In the genomic region with DNA sequence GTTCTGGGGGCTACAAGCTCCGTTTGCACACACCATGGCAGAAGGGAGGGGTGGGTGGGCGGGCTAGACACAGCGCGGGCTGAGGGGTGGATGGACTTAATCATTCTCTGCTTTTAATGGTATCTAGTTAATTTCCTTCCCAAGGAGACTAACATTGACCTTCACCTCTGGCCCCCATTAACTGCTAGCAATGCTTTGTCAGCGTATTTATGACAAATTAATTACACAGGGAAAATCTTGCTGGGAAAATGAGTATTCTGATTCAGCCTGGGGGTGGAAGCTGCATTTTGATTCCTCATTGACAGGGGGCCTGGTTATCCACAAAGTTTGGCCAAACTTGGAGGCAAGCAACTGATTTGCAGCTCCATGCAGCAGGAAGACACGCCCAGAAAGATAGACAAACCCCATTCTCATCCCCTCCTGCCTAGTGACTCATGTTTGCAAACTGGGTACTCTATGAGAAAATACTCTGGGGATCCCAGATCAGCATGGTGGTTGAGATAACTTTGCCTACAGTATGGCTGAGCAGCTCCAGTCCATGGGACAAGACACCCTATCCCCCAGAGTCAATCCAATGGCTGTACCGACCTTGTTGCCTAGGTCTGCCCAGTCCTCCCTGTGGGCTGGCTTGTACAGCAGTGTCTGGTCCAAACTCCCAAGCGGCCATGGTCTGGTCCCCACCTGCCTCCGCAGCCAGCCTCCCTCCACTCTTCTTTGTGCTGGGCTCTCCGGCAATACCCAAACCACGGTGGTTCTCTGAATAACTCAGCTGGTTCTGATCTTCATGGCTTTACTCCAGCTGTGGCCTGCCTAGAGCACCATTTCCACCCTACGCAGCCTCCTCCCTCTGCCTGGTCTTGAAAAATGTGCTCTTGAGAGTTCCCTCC, we compare ENCODE assay signal across 20 cellular contexts. TPM values are rescaled to one million over a fixed set of nuclear protein-coding genes. Genes with fewer than 3 reads are reported as not detected.
DNase-seq lines count a peak whose midpoint lies in the region; ATAC-seq, FAIRE-seq and TF ChIP-seq lines count a peak whose summit lies in the region.
"Had no signal": no experiment of that assay in that cellular context is flagged by ENCODE, and none has a peak within 500 bp of the region (broad histone marks: within the 10 kb centered on the region; RNA-seq: fewer than 3 reads in every experiment).

No MANE protein-coding gene starts in this region.

- FAIRE-seq in kidney (lab: Jason Lieb, UNC) = no peak
- FAIRE-seq in D721Med (lab: Jason Lieb, UNC) = no peak

- H3K14ac ChIP-seq in H9 (ENCODE audit: insufficient read depth, low read length) = no peak overlapping the region; the same call in 1 of the 2 replicates

- no CpG with 5 or more reads among the region's 12 CpGs for whole genome bisulfite sequencing in H9 (ENCODE audit: extremely low coverage, insufficient read length, low lambda C conversion rate)
- 88% methylated on average over 11 of the region's 12 CpGs for WGBS in esophagus muscularis mucosa

- no peaks in the 10 kb centered on the region; a peak in 1 of 5 replicates for H3K9me3 Mint-ChIP-seq in H9
- H3K9me3 Mint-ChIP-seq: dendritic cell treated with granulocyte-macrophage colony-stimulating factor and Interleukin-4, amounts not matched to agents 40 ng/mL and 50 ng/mL, for 4 days had no signal

- H3K79me2 ChIP-seq in H9 (ENCODE audit: insufficient read depth, low read length) = no peaks in the 10 kb centered on the region

- H3T11ph ChIP-seq in H9 (ENCODE audit: low read length) = no peak overlapping the region

- no peaks in the 10 kb centered on the region for H3K23me2 ChIP-seq in H9 (ENCODE audit: insufficient read length, low read depth, low read length, poor library complexity, severe bottlenecking)

- no peaks in the 10 kb centered on the region for H3K27me3 ChIP-seq in H7 (ENCODE audit: control insufficient read depth, insufficient read depth, low read length)
- no peaks in the 10 kb centered on the region for H3K27me3 ChIP-seq in H9 (ENCODE audit: insufficient read depth, low read length)
- peaks cover 0 to 17% (median 0%) of the 10 kb centered on the region in 4 donors for H3K27me3 ChIP-seq in esophagus muscularis mucosa
- H3K27me3 ChIP-seq: right atrium auricular region, testis had no signal

- H3K36me3 Mint-ChIP-seq in H9 (ENCODE audit: insufficient read depth in 1 of 3, low read depth in 3 of 3) = no peaks in the 10 kb centered on the region; a peak in 2 of 7 replicates

- H3K18ac ChIP-seq in H9 (ENCODE audit: insufficient read length, low read depth, low read length) = no peak overlapping the region

- H3K36me3 ChIP-seq in kidney (ENCODE audit: control insufficient read depth in 1 of 2, insufficient read depth in 2 of 2, low read length in 2 of 2) = no peaks in the 10 kb centered on the region
- H3K36me3 ChIP-seq in H7 (replicated peaks; ENCODE audit: control insufficient read depth, insufficient read depth, low read length) = no peaks in the 10 kb centered on the region
- no peaks in the 10 kb centered on the region for H3K36me3 ChIP-seq in esophagus muscularis mucosa
- H3K36me3 ChIP-seq: heart right ventricle, right atrium auricular region had no signal

- no peak overlapping the region for H3K56ac ChIP-seq in H9 (ENCODE audit: insufficient read length, low read depth, low read length)

- intact Hi-C loops in kidney (cut with DNase I) = no loop called here
- intact Hi-C loops in esophagus muscularis mucosa (cut with DNase I) = loop anchor here (5.0 kb wide), 1 partner anchor 592 kb away; no protein-coding TSS in a partner anchor

- no peaks in the 10 kb centered on the region for H3K79me1 ChIP-seq in H9 (ENCODE audit: insufficient read depth, low read depth, low read length, poor library complexity, severe bottlenecking)

- H3K9ac ChIP-seq in kidney (ENCODE audit: low read length in 2 of 2) = no peak overlapping the region
- H3K9ac ChIP-seq in H9 (ENCODE audit: extremely low read depth, insufficient read length, low read length) = no peak overlapping the region

- no peak overlapping the region for H3K4me2 ChIP-seq in H9 (ENCODE audit: insufficient read depth, insufficient read length, low read length)

- H2BK20ac ChIP-seq in H9 (ENCODE audit: low read depth, low read length, poor library complexity, severe bottlenecking) = no peak overlapping the region

- H3K27ac Mint-ChIP-seq in H9 = no peak overlapping the region
- H3K27ac Mint-ChIP-seq: dendritic cell treated with granulocyte-macrophage colony-stimulating factor and Interleukin-4, amounts not matched to agents 40 ng/mL and 50 ng/mL, for 4 days had no signal

- no peak overlapping the region for H4K5ac ChIP-seq in H9 (ENCODE audit: insufficient read length, low read depth, low read length)

- no peaks in the 10 kb centered on the region for H3K9me3 ChIP-seq in kidney (ENCODE audit: control insufficient read depth in 1 of 2, low read length in 2 of 2)
- H3K9me3 ChIP-seq in H9 (ENCODE audit: control insufficient read depth, low read depth, low read length) = no peaks in the 10 kb centered on the region
- H3K9me3 ChIP-seq in esophagus muscularis mucosa = no peaks in the 10 kb centered on the region
- H3K9me3 ChIP-seq: heart right ventricle, neutrophil, right atrium auricular region, testis had no signal

- H2BK15ac ChIP-seq in H9 (ENCODE audit: low read depth, low read length) = no peak overlapping the region

- no peak overlapping the region for H3K4me3 Mint-ChIP-seq in H9
- H3K4me3 Mint-ChIP-seq: dendritic cell treated with granulocyte-macrophage colony-stimulating factor and Interleukin-4, amounts not matched to agents 40 ng/mL and 50 ng/mL, for 4 days had no signal

- H3K27ac ChIP-seq in RWPE1 = no peak overlapping the region
- H3K27ac ChIP-seq in kidney (ENCODE audit: low read depth in 2 of 2, low read length in 2 of 2) = no peak overlapping the region
- no peak overlapping the region for H3K27ac ChIP-seq in H9 (ENCODE audit: insufficient read length, low read depth, low read length)
- no peak overlapping the region for H3K27ac ChIP-seq in esophagus muscularis mucosa (replicated peaks in 1 of 4)
- H3K27ac ChIP-seq: heart right ventricle, neutrophil, right atrium auricular region, testis had no signal

- H4K91ac ChIP-seq in H9 (ENCODE audit: insufficient read length, low read depth, low read length) = no peak overlapping the region

- peaks cover 8 to 12% of the 10 kb centered on the region in 2 experiments for H3K4me1 Mint-ChIP-seq in H9

- H4K8ac ChIP-seq in H9 (replicated peaks; ENCODE audit: insufficient read length, low read depth, low read length) = no peak overlapping the region

- H2BK5ac ChIP-seq in H9 (ENCODE audit: insufficient read length, low read length) = no peak overlapping the region

- H2AK5ac ChIP-seq in H9 (ENCODE audit: insufficient read length, low read length) = no peak overlapping the region

- no peak overlapping the region for H3K4me3 ChIP-seq in kidney (ENCODE audit: low read length in 2 of 2)
- no peak overlapping the region for H3K4me3 ChIP-seq in H7 (ENCODE audit: insufficient read depth, low read depth, low read length)
- no peak overlapping the region for H3K4me3 ChIP-seq in esophagus muscularis mucosa
- H3K4me3 ChIP-seq: heart right ventricle, right atrium auricular region, testis had no signal

- H3K27me3 Mint-ChIP-seq in H9 (ENCODE audit: low read depth) = peaks cover 5% of the 10 kb centered on the region; the same call in 1 of the 2 replicates

- DNase-seq in EL = peak; percentile 13
- peak; percentile 76 for DNase-seq in RWPE1 (ENCODE audit: low spot score)
- peak; percentile 52 for DNase-seq in kidney
- DNase-seq in H7 = no peak
- no peak for DNase-seq in H9
- DNase-seq in esophagus muscularis mucosa (ENCODE audit: extremely low spot score) = no peak
- DNase-seq in D721Med (ENCODE audit: insufficient read length, low spot score) = no peak
- DNase-seq: AML-193; kidney glomerular epithelial cell; NCI-H187; NCI-H510A treated with DMSO at 0.1 percent for 48 hours; stimulated activated CD4-positive, alpha-beta T cell treated with anti-CD3 and anti-CD28 coated beads, Interleukin-1b, Interleukin-23, amount 100 ng/mL, for 48 hours; testis had no signal

- POLR2A ChIA-PET in RWPE1 (lab: Yijun Ruan, JAX; ENCODE audit: low non-redundant PET) = interaction anchor here (0.7 kb wide), 2 partner anchors 15 to 610 kb away, joined by 3 to 4 read pairs; no protein-coding TSS in a partner anchor

- TF ChIP-seq POLR2A in esophagus muscularis mucosa (IDR thresholded peaks at IDR 0.05; ENCODE audit: low read depth) = no peak

- H2BK120ac ChIP-seq in H9 (ENCODE audit: low read depth, low read length, poor library complexity, severe bottlenecking) = no peak overlapping the region

- H3K4me1 ChIP-seq in kidney (ENCODE audit: control insufficient read depth in 1 of 2, insufficient read depth in 1 of 2, low read depth in 1 of 2, low read length in 2 of 2) (peaks cover 0 to 2% of the 10 kb centered on the region in 2 donors), H9 (ENCODE audit: insufficient read depth, low read length) (no peaks in the 10 kb centered on the region), esophagus muscularis mucosa (peaks cover 7 to 11% (median 8%) of the 10 kb centered on the region in 4 donors)

- H4K20me1 ChIP-seq in H9 (ENCODE audit: control insufficient read depth, insufficient read depth, insufficient read length) = no peaks in the 10 kb centered on the region

- TF ChIP-seq CTCF in RWPE1 (conservative IDR thresholded peaks at IDR 0.05; ENCODE audit: low read depth) (no peak), kidney (IDR thresholded peaks at IDR 0.05; ENCODE audit: borderline replicate concordance, extremely low read depth, insufficient read depth) (no peak), H9 (conservative IDR thresholded peaks at IDR 0.05) (no peak), esophagus muscularis mucosa (IDR thresholded peaks at IDR 0.05) (no peak), D721Med (IDR thresholded peaks at IDR 0.05; ENCODE audit: insufficient read depth, missing control alignments) (no peak)

- no peak overlapping the region for H3K4ac ChIP-seq in H9 (ENCODE audit: low read depth, low read length)

- CTCF ChIA-PET in RWPE1 (lab: Yijun Ruan, JAX) = interaction anchor here (0.7 to 8.4 kb wide), 3 partner anchors 23 to 609 kb away, joined by 3 to 109 read pairs (median 9); no protein-coding TSS in a partner anchor

- peak; percentile 40 for ATAC-seq in HG02623 (IDR thresholded peaks at IDR 0.05; ENCODE audit: unreplicated experiment)
- ATAC-seq: esophagus mucosa, heart right ventricle, SK-N-SH treated with all-trans-retinoic acid at 6 μM for 48 hours had no signal

- H2AFZ ChIP-seq in H9 (ENCODE audit: low read length) = no peak overlapping the region

- no peak overlapping the region for H3K23ac ChIP-seq in H9 (ENCODE audit: insufficient read length, low read depth, low read length)

- H2BK12ac ChIP-seq in H9 (ENCODE audit: insufficient read length, low read depth, low read length) = no peak overlapping the region

- no peak for TF ChIP-seq EP300 in esophagus muscularis mucosa (IDR thresholded peaks at IDR 0.05)

RNA-seq across cellular contexts. Expression of a gene that starts 19.7 kb away (rescaled TPM):
- total RNA-seq in kidney = 3.7 TPM
- not detected for polyA plus RNA-seq in kidney (ENCODE audit: insufficient read depth, low read depth, low replicate concordance)
- not detected in 2 replicates for total RNA-seq in H7 (2014; rRNA removed; shearing (Covaris generic))
- total RNA-seq in H9 (2021) = not detected in 2 replicates
- total RNA-seq in esophagus muscularis mucosa = under 1 TPM in 2 of 4 donors, not detected in 2; 0.33 to 0.75 TPM
- total RNA-seq: right atrium auricular region had no signal

RNA-seq across cellular contexts. Expression of a gene that starts 39.7 kb away (rescaled TPM):
- total RNA-seq in kidney (29.7 TPM), H9 (2021) (not detected in 2 replicates), esophagus muscularis mucosa (under 1 TPM in 3 of 4 donors, not detected in 1; under 0.01 to 0.63 (median 0.06) TPM)
- polyA plus RNA-seq in kidney (ENCODE audit: insufficient read depth, low read depth, low replicate concordance) = 551 TPM
- not detected in 2 replicates for total RNA-seq in H7 (2014; rRNA removed; shearing (Covaris generic))

Comparison
In these comparisons a context has a peak if more than half of its experiments do, and no peak if none do; other contexts are left out.
1. DNase-seq: peak in EL (single experiment), RWPE1 (single experiment) and kidney (single experiment); none in H7 (single experiment), H9 (single experiment), esophagus muscularis mucosa (single experiment) and D721Med (single experiment).
2. RNA of a gene that starts 39.7 kb away (total RNA-seq): 29.7 TPM in kidney (single experiment); under 0.01 to 0.63 TPM in esophagus muscularis mucosa, not detected in H7 and not detected in H9; every median in the first group is over 10 times any median in the second.